In the genomic region with DNA sequence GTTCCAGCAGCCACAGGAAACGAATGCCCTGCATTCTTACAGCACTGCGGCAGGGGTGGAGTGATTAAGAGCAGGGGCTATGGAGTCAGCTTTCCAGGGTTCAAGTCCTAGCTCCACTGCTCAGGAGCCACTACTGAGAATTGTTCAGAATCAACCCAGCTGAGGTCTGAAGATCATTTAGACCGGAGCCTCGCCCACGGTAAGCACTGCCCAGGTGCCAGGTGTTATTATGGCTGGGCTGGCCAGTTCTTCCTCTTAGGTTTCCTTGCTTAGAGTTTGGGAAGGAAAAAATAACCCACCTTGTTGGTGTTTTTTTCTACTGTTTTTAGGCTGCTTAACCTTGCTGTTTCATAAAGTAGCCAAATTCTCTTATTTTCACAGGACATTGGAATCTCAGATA, we compare ENCODE assay signal across 33 cellular contexts.
"Had no signal": no experiment of that assay in that cellular context is flagged by ENCODE, and none has a peak within 500 bp of the region (broad histone marks: within the 10 kb centered on the region; RNA-seq: fewer than 3 reads in every experiment).

No MANE protein-coding gene starts in this region.

- H3K27ac ChIP-seq: left lung, lower lobe of right lung, pancreas, prostate gland, skin epidermis, suprapubic skin, thoracic aorta, tibial artery, upper lobe of right lung, uterus had no signal

- H3K4me3 Mint-ChIP-seq: immature natural killer cell; mesothelial cell of epicardium; natural killer cell treated with Interleukin-12 subunit alpha and Interleukin-12 subunit beta and Interleukin-15 and Interleukin-18, amount 100 ng/mL, for 72 hours; stimulated activated effector memory CD8-positive, alpha-beta T cell treated with anti-CD3 and anti-CD28 coated beads, Interleukin-12 subunit alpha, Interleukin-12 subunit beta, amount 100 ng/mL, for 72 hours; stimulated activated naive CD8-positive, alpha-beta T cell treated with anti-CD3 and anti-CD28 coated beads, Interleukin-15, Interleukin-2, amounts not matched to agents 100 ng/mL and 50 ng/mL, for 24 hours had no signal

- H3K4me1 ChIP-seq: left lung, prostate gland, uterus had no signal

- H3K4me3 ChIP-seq: left lung, lower lobe of right lung, pancreas, prostate gland, skin epidermis, suprapubic skin, thoracic aorta, tibial artery, upper lobe of right lung, uterus had no signal

- H3K36me3 Mint-ChIP-seq: immature natural killer cell; mesothelial cell of epicardium; natural killer cell treated with Interleukin-12 subunit alpha and Interleukin-12 subunit beta and Interleukin-15 and Interleukin-18, amount 100 ng/mL, for 72 hours; stimulated activated effector memory CD8-positive, alpha-beta T cell treated with anti-CD3 and anti-CD28 coated beads, Interleukin-12 subunit alpha, Interleukin-12 subunit beta, amount 100 ng/mL, for 72 hours had no signal

- ATAC-seq: left colon; left lung; lower lobe of right lung; naive thymus-derived CD4-positive, alpha-beta T cell; natural killer cell treated with Interleukin-12 subunit alpha and Interleukin-12 subunit beta and Interleukin-15 and Interleukin-18, amount 100 ng/mL, for 72 hours; pancreas; right cardiac atrium; sciatic nerve; stimulated activated effector memory CD8-positive, alpha-beta T cell treated with anti-CD3 and anti-CD28 coated beads, Interleukin-12 subunit alpha, Interleukin-12 subunit beta, amount 100 ng/mL, for 72 hours; upper lobe of right lung had no signal

- DNase-seq: hippocampal formation; immature natural killer cell; kidney; left colon; left lung; lower lobe of right lung; mammary epithelial cell; mesendoderm; naive thymus-derived CD4-positive, alpha-beta T cell; nucleus accumbens; pancreas; posterior cingulate gyrus; retina; right cardiac atrium; stimulated activated CD4-positive, alpha-beta T cell treated with anti-CD3 and anti-CD28 coated beads, Interleukin-12 subunit alpha, Interleukin-12 subunit beta, amount 100 ng/mL, for 4 hours; stimulated activated CD4-positive, alpha-beta T cell treated with anti-CD3 and anti-CD28 coated beads, Interleukin-15, amount 100 ng/mL, for 24 hours; stimulated activated CD4-positive, alpha-beta T cell treated with anti-CD3 and anti-CD28 coated beads, Interleukin-2, amount 100 ng/mL, for 24 hours; stimulated activated CD4-positive, alpha-beta T cell treated with anti-CD3 and anti-CD28 coated beads, Interleukin-4, amount 100 ng/mL, for 24 hours; stimulated activated naive CD4-positive, alpha-beta T cell; tibial artery; trophoblast cell; upper lobe of right lung; uterus had no signal

- H3K9me3 Mint-ChIP-seq: immature natural killer cell; natural killer cell treated with Interleukin-12 subunit alpha and Interleukin-12 subunit beta and Interleukin-15 and Interleukin-18, amount 100 ng/mL, for 72 hours; stimulated activated effector memory CD8-positive, alpha-beta T cell treated with anti-CD3 and anti-CD28 coated beads, Interleukin-12 subunit alpha, Interleukin-12 subunit beta, amount 100 ng/mL, for 72 hours; stimulated activated naive CD8-positive, alpha-beta T cell treated with anti-CD3 and anti-CD28 coated beads, Interleukin-15, Interleukin-2, amounts not matched to agents 100 ng/mL and 50 ng/mL, for 24 hours had no signal

- H3K36me3 ChIP-seq: left lung, lower lobe of right lung, pancreas, prostate gland, suprapubic skin, thoracic aorta, tibial artery, upper lobe of right lung, uterus had no signal

- H3K9me3 ChIP-seq: left lung, lower lobe of right lung, pancreas, prostate gland, suprapubic skin, thoracic aorta, tibial artery, upper lobe of right lung, uterus had no signal

- H3K27ac Mint-ChIP-seq: immature natural killer cell; mesothelial cell of epicardium; natural killer cell treated with Interleukin-12 subunit alpha and Interleukin-12 subunit beta and Interleukin-15 and Interleukin-18, amount 100 ng/mL, for 72 hours; stimulated activated effector memory CD8-positive, alpha-beta T cell treated with anti-CD3 and anti-CD28 coated beads, Interleukin-12 subunit alpha, Interleukin-12 subunit beta, amount 100 ng/mL, for 72 hours; stimulated activated naive CD8-positive, alpha-beta T cell treated with anti-CD3 and anti-CD28 coated beads, Interleukin-15, Interleukin-2, amounts not matched to agents 100 ng/mL and 50 ng/mL, for 24 hours had no signal

- H3K27me3 ChIP-seq: left lung, pancreas, suprapubic skin, tibial artery, upper lobe of right lung, uterus had no signal

- FAIRE-seq: islet of Langerhans, kidney, pancreas had no signal
